ENCODE assay signal across 8 cellular contexts in genomic region chr12:128810182-128811127, GRCh38. TPM values are rescaled to one million over a fixed set of nuclear protein-coding genes. Genes with fewer than 3 reads are reported as not detected.
DNase-seq lines count a peak whose midpoint lies in the region; ATAC-seq, FAIRE-seq and TF ChIP-seq lines count a peak whose summit lies in the region.

No MANE protein-coding gene starts in this region.

- TF ChIP-seq RAD21 in GM12878 (IDR thresholded peaks at IDR 0.05; ENCODE audit: insufficient read depth, low read depth, low read length) = peak; percentile 32; the same call in 1 of the 2 replicates

- peak; percentile 88 for FAIRE-seq in GM12878 (lab: Jason Lieb, UNC)

- TF ChIP-seq CTCF in GM12878 (IDR thresholded peaks at IDR 0.05 in 2 of 3, conservative IDR thresholded peaks at IDR 0.05 in 1 of 3; ENCODE audit: control insufficient read depth in 2 of 3, extremely low read depth in 1 of 3, insufficient read depth in 1 of 3, low read depth in 3 of 3, low read length in 3 of 3) = peak; percentile 10 to 31 (median 14); a peak in 1 of 6 replicates

- RAD21 ChIA-PET in GM12878 (lab: Charles Lee; ENCODE audit: unreplicated experiment) = interaction anchor here (0.6 to 5.4 kb wide), 14 partner anchors 9 to 157 kb away, joined by 3 to 209 read pairs (median 7); partner anchors contain the start of gene SLC15A4

- WGBS in GM12878 (ENCODE audit: insufficient coverage, insufficient replicate concordance, low lambda C conversion rate, missing lambda C conversion rate) = 4% methylated on average over 14 of the region's 14 CpGs

- peaks cover 23 to 35% of the 10 kb centered on the region in 2 experiments for H3K36me3 ChIP-seq in GM12878 (ENCODE audit: control insufficient read depth in 2 of 2, insufficient read depth in 2 of 2, low read length in 1 of 2)

- DNase-seq in EH (ENCODE audit: low read depth) (peak; percentile 39), GM12878 (ENCODE audit: low read depth, low spot score) (peak; percentile 92), NCI-H2107 treated with DMSO at 0.1 percent for 48 hours (lab: John Stamatoyannopoulos, UW; ENCODE audit: unreplicated experiment) (no peak), COR-L47 (lab: John Stamatoyannopoulos, UW) (no peak), NCI-H510A (lab: John Stamatoyannopoulos, UW) (no peak)
- DNase-seq in naive thymus-derived CD8-positive, alpha-beta T cell = no peak

- H3K4me2 ChIP-seq in GM12878 (ENCODE audit: control insufficient read depth, insufficient read depth) = peak overlapping the region; percentile 95

- TSS peak; percentile 62 for BruUV-seq in GM12878 (replicated peaks; lab: Mats Ljungman, UMichigan)

- CTCF ChIA-PET in GM12878 (lab: Yijun Ruan, JAX) = interaction anchor here (0.7 to 4.0 kb wide), 13 partner anchors 11 to 167 kb away, joined by 3 to 70 read pairs (median 5); partner anchors contain the start of gene SLC15A4

- peak; percentile 79 for TF ChIP-seq POLR2A in GM12878 (IDR thresholded peaks at IDR 0.05; ENCODE audit: low read depth, low read length)

- H3K4me3 ChIP-seq in GM12878 = peak overlapping the region; percentile 55

- H3K4me1 Mint-ChIP-seq in naive thymus-derived CD8-positive, alpha-beta T cell = peaks cover 5 to 55% (median 34%) of the 10 kb centered on the region in 4 donors

- peak overlapping the region in 8 of 10 donors; percentile 34 to 93 (median 38) for H3K27ac Mint-ChIP-seq in naive thymus-derived CD8-positive, alpha-beta T cell

- peak overlapping the region; percentile 90 for H3K9ac ChIP-seq in GM12878 (ENCODE audit: control insufficient read depth, insufficient read depth, low read length)

- peaks cover 61% of the 10 kb centered on the region for H3K4me1 ChIP-seq in GM12878 (ENCODE audit: control insufficient read depth, insufficient read depth, low read length)

- peak overlapping the region; percentile 94 for H3K27ac ChIP-seq in GM12878 (ENCODE audit: control insufficient read depth, insufficient read depth)

- POLR2A ChIA-PET in GM12878 (lab: Charles Lee) = interaction anchor here (0.8 to 12.9 kb wide), 11 partner anchors 7 to 105 kb away, joined by 3 to 253 read pairs (median 10); partner anchors contain the start of genes GLT1D1 and SLC15A4
- POLR2A ChIA-PET in naive thymus-derived CD8-positive, alpha-beta T cell (lab: Charles Lee) = interaction anchor here (0.6 kb wide), 1 partner anchor 12 kb away, joined by 6 read pairs; no protein-coding TSS in a partner anchor

- SMC1A ChIA-PET in GM12878 (lab: Charles Lee; ENCODE audit: uncharacterized antibody, unreplicated experiment) = interaction anchor here (0.8 to 10.0 kb wide), 16 partner anchors 7 to 156 kb away, joined by 3 to 261 read pairs (median 8); partner anchors contain the start of gene SLC15A4

- intact Hi-C loops in GM12878 (cut with micrococcal nuclease; ENCODE audit: unreplicated experiment) = loop anchor here (1.0 kb wide), 2 partner anchors 20 to 31 kb away; no protein-coding TSS in a partner anchor

- peaks cover 11 to 62% (median 39%) of the 10 kb centered on the region in 3 donors for H3K36me3 Mint-ChIP-seq in naive thymus-derived CD8-positive, alpha-beta T cell

- no peak overlapping the region for H2AFZ ChIP-seq in GM12878 (ENCODE audit: control insufficient read depth, low read depth, low read length)

- no peaks in the 10 kb centered on the region for H3K27me3 ChIP-seq in GM12878 (replicated peaks in 1 of 2; ENCODE audit: control insufficient read depth in 2 of 2, insufficient read depth in 2 of 2, low read length in 1 of 2)

- peak; percentile 64 to 93 for TF ChIP-seq EP300 in GM12878 (IDR thresholded peaks at IDR 0.05; ENCODE audit: borderline replicate concordance in 1 of 2, control insufficient read depth in 1 of 2, low read depth in 2 of 2, low read length in 2 of 2)

- in situ Hi-C loops in GM12878 (cut with MboI) = no loop called here

- H3K9me3 ChIP-seq in GM12878 (replicated peaks; ENCODE audit: control insufficient read depth, insufficient read depth, low read length) = no peaks in the 10 kb centered on the region

- H3K27me3 Mint-ChIP-seq in naive thymus-derived CD8-positive, alpha-beta T cell = no peaks in the 10 kb centered on the region

- peak overlapping the region in 4 of 10 donors; percentile 6 to 79 (median 18) for H3K4me3 Mint-ChIP-seq in naive thymus-derived CD8-positive, alpha-beta T cell

- no peaks in the 10 kb centered on the region for H3K9me3 Mint-ChIP-seq in naive thymus-derived CD8-positive, alpha-beta T cell

- ATAC-seq in GM19438 (IDR thresholded peaks at IDR 0.05; ENCODE audit: low read depth, unreplicated experiment) (peak; percentile 74), HG03432 (IDR thresholded peaks at IDR 0.05; ENCODE audit: unreplicated experiment) (peak; percentile 85), GM12878 (peak; percentile 84)
- no peak for ATAC-seq in naive thymus-derived CD8-positive, alpha-beta T cell

- peaks cover 92% of the 10 kb centered on the region for H3K79me2 ChIP-seq in GM12878 (ENCODE audit: control insufficient read depth, insufficient read depth, low read length)

- no peaks in the 10 kb centered on the region for H4K20me1 ChIP-seq in GM12878 (ENCODE audit: control insufficient read depth, insufficient read depth)

TF ChIP-seq in GM12878, 131 proteins besides CTCF, POLR2A, EP300 and RAD21 (continues in another document):
- TF ChIP-seq IKZF1 (conservative IDR thresholded peaks at IDR 0.05) = peak; percentile 72
- no peak for TF ChIP-seq FOS (IDR thresholded peaks at IDR 0.05; ENCODE audit: borderline replicate concordance, extremely low read depth, insufficient read length)
- no peak for TF ChIP-seq NR2C2 (IDR thresholded peaks at IDR 0.05; ENCODE audit: borderline replicate concordance, control insufficient read depth, insufficient read length, low read depth)
- TF ChIP-seq ZNF384 (IDR thresholded peaks at IDR 0.05; ENCODE audit: borderline replicate concordance, low read depth, low read length) = peak; percentile 2; the same call in 1 of the 2 replicates
- TF ChIP-seq IRF5 (IDR thresholded peaks at IDR 0.05; ENCODE audit: borderline replicate concordance) = no peak

RNA-seq across cellular contexts. Expression of gene SLC15A4, which starts 13.3 kb away (rescaled TPM):
- 830 and 863 TPM in 2 replicates for total RNA-seq in GM12878 (2013; cell fraction: nucleolus; rRNA removed)
- total RNA-seq in GM12878 (2014; rRNA removed) = 46.0 and 49.5 TPM in 2 replicates
- 36.8 and 37.5 TPM in 2 replicates for total RNA-seq in GM12878 (2014; rRNA removed; fragmentation: Illumina TruSeq; extraction: Trizol)
- total RNA-seq in GM12878 (2021) = 40.3 and 44.5 TPM in 2 replicates
- 45.1 TPM for polyA plus RNA-seq in GM12878 (2011; ENCODE audit: low read depth)
- 256 and 257 TPM in 2 replicates for polyA plus RNA-seq in GM12878 (2011; rRNA removed)
- polyA plus RNA-seq in GM12878 (2011; cell fraction: cytosol; rRNA removed) = 161 and 187 TPM in 2 replicates
- polyA plus RNA-seq in GM12878 (2011; cell fraction: nucleus; rRNA removed) = 216 and 284 TPM in 2 replicates
- 58.1 and 84.6 TPM in 2 replicates for polyA plus RNA-seq in GM12878 (2012)
- polyA plus RNA-seq in GM12878 (2014; fragmentation: Illumina TruSeq; extraction: Trizol) = 36.4 and 44.8 TPM in 2 replicates
- 10 to 100 TPM; 17.6 to 24.7 TPM for polyA plus RNA-seq in GM12878 (2014; fragmentation: Nextera tagmentation; extraction: Ambion mirVana)
- 36.8 and 41.6 TPM in 2 replicates for polyA plus RNA-seq in GM12878 (2014; rRNA removed)
- 10 to 100 TPM; 12.7 to 15.1 TPM for polyA plus RNA-seq in GM12878 (2016; fragmentation: Nextera tagmentation; extraction: Ambion mirVana)
- polyA minus RNA-seq in GM12878 (2011; rRNA and poly(A)+ RNA removed) = 315 and 350 TPM in 2 replicates
- 107 and 115 TPM in 2 replicates for polyA minus RNA-seq in GM12878 (2011; cell fraction: cytosol; rRNA and poly(A)+ RNA removed)
- 222 and 331 TPM in 2 replicates for polyA minus RNA-seq in GM12878 (2011; cell fraction: nucleus; rRNA and poly(A)+ RNA removed)
- 10 to 100 TPM; 16.1 to 17.9 TPM for total RNA-seq in naive thymus-derived CD8-positive, alpha-beta T cell
- polyA plus RNA-seq in naive thymus-derived CD8-positive, alpha-beta T cell = 10 to 100 TPM in 1 of 3 donors, 1 to 10 TPM in 2; 2.1 to 14.3 (median 6.1) TPM

RNA-seq across cellular contexts. Expression of gene GLT1D1, which starts 42.8 kb away (rescaled TPM):
- total RNA-seq in GM12878 (2013; cell fraction: nucleolus; rRNA removed) = 21.7 and 24.4 TPM in 2 replicates
- total RNA-seq in GM12878 (2014; rRNA removed) (2.4 and 2.5 TPM in 2 replicates), GM12878 (2014; rRNA removed; fragmentation: Illumina TruSeq; extraction: Trizol) (2.6 and 3.0 TPM in 2 replicates), GM12878 (2021) (4.1 and 4.2 TPM in 2 replicates)
- 2.3 TPM for polyA plus RNA-seq in GM12878 (2011; ENCODE audit: low read depth)
- polyA plus RNA-seq in GM12878 (2011; rRNA removed) (62.8 and 71.4 TPM in 2 replicates), GM12878 (2014; fragmentation: Illumina TruSeq; extraction: Trizol) (3.2 and 3.7 TPM in 2 replicates), GM12878 (2014; fragmentation: Nextera tagmentation; extraction: Ambion mirVana) (under 1 TPM; 0.42 to 0.53 TPM), GM12878 (2014; rRNA removed) (3.0 TPM in 2 replicates), GM12878 (2016; fragmentation: Nextera tagmentation; extraction: Ambion mirVana) (1 to 10 TPM; 1.7 to 3.8 TPM)
- polyA plus RNA-seq in GM12878 (2011; cell fraction: cytosol; rRNA removed) = 59.7 and 62.9 TPM in 2 replicates
- 37.7 and 42.3 TPM in 2 replicates for polyA plus RNA-seq in GM12878 (2011; cell fraction: nucleus; rRNA removed)
- 5.0 and 5.5 TPM in 2 replicates for polyA plus RNA-seq in GM12878 (2012)
- 61.7 and 63.7 TPM in 2 replicates for polyA minus RNA-seq in GM12878 (2011; rRNA and poly(A)+ RNA removed)
- 23.4 and 23.9 TPM in 2 replicates for polyA minus RNA-seq in GM12878 (2011; cell fraction: cytosol; rRNA and poly(A)+ RNA removed)
- 12.7 and 17.6 TPM in 2 replicates for polyA minus RNA-seq in GM12878 (2011; cell fraction: nucleus; rRNA and poly(A)+ RNA removed)
- not detected for total RNA-seq in naive thymus-derived CD8-positive, alpha-beta T cell
- polyA plus RNA-seq in naive thymus-derived CD8-positive, alpha-beta T cell = not detected

Comparison
In these comparisons a context has a peak if more than half of its experiments do, and no peak if none do; other contexts are left out.
1. DNase-seq: peak in EH (single experiment) and GM12878 (single experiment); none in naive thymus-derived CD8-positive, alpha-beta T cell (0 of 10), NCI-H2107 treated with DMSO at 0.1 percent for 48 hours (single experiment), COR-L47 (single experiment) and NCI-H510A (single experiment).
2. ATAC-seq: peak in GM19438 (single experiment), HG03432 (single experiment) and GM12878 (single experiment); none in naive thymus-derived CD8-positive, alpha-beta T cell (0 of 2).